Comparison of ENCODE assay signal across 9 cellular contexts in genomic region chr1:111738133-111738435, GRCh38. TPM values are rescaled to one million over a fixed set of nuclear protein-coding genes. Genes with fewer than 3 reads are reported as not detected.
A peak's percentile ranks its signal among the peaks of the same experiment; 100 is the strongest.
DNase-seq lines count a peak whose midpoint lies in the region; ATAC-seq, FAIRE-seq and TF ChIP-seq lines count a peak whose summit lies in the region.
"Had no signal": no experiment of that assay in that cellular context is flagged by ENCODE, and none has a peak within 500 bp of the region (broad histone marks: within the 10 kb centered on the region; RNA-seq: fewer than 3 reads in every experiment).

No MANE protein-coding gene starts in this region.

- intact Hi-C loops in pancreas (cut with DNase I), result no loop called here
- intact Hi-C loops in posterior cingulate gyrus (cut with DNase I), result loop anchor here (1.0 kb wide), 1 partner anchor 17 kb away; the partner anchor contains the start of gene DDX20

- ATAC-seq in pancreas (no peak), GM19452 (IDR thresholded peaks at IDR 0.05; ENCODE audit: unreplicated experiment) (no peak)

- no peak for FAIRE-seq in pancreas (lab: Jason Lieb, UNC)

- no peak for TF ChIP-seq POLR2A in NB4 (IDR thresholded peaks at IDR 0.05; ENCODE audit: extremely low read depth, insufficient read length)

- no peak for TF ChIP-seq CTCF in NB4 (IDR thresholded peaks at IDR 0.05; ENCODE audit: low read depth, low read length)
- no peak for TF ChIP-seq CTCF in endodermal cell (conservative IDR thresholded peaks at IDR 0.05)
- TF ChIP-seq CTCF in pancreas (IDR thresholded peaks at IDR 0.05), result no peak

- CTCF ChIA-PET in CD8-positive, alpha-beta memory T cell (lab: Charles Lee), result interaction anchor here (1.1 to 4.2 kb wide), 5 partner anchors 11 to 231 kb away, joined by 3 to 19 read pairs (median 13); partner anchors contain the start of gene DDX20

- WGBS in endodermal cell (ENCODE audit: insufficient coverage in 1 of 2, insufficient read length in 1 of 2), 2 experiments, result 11 to 29% methylated on average over 4 to 7 of the region's 9 CpGs
- 24 to 28% methylated on average over 9 of the region's 9 CpGs for WGBS in pancreas, 2 donors

- POLR2A ChIA-PET in CD8-positive, alpha-beta memory T cell (lab: Charles Lee), result interaction anchor here (1.5 to 2.8 kb wide), 2 partner anchors 17 to 24 kb away, joined by 3 to 15 read pairs; partner anchors contain the start of gene DDX20

- peak overlapping the region; percentile 85 to 96 (median 89) for H3K4me3 Mint-ChIP-seq in CD8-positive, alpha-beta memory T cell
- H3K4me3 Mint-ChIP-seq in endodermal cell, result peak overlapping the region; percentile 65

- no peak overlapping the region for H3K27ac ChIP-seq in CD8-positive, alpha-beta memory T cell (ENCODE audit: low read depth, low read length)
- H3K27ac ChIP-seq in endodermal cell (ENCODE audit: low read depth, low read length), result no peak overlapping the region
- H3K27ac ChIP-seq in pancreas, result peak overlapping the region in 1 of 4 donors; percentile 81

- peak overlapping the region; percentile 74 for H3K4me3 ChIP-seq in CD8-positive, alpha-beta memory T cell (ENCODE audit: low read length)
- peak overlapping the region; percentile 25 for H3K4me3 ChIP-seq in NB4 (ENCODE audit: low read depth, low read length)
- peak overlapping the region; percentile 84 for H3K4me3 ChIP-seq in endodermal cell (ENCODE audit: low read length)
- peak overlapping the region in 3 of 4 donors; percentile 42 to 80 (median 63) for H3K4me3 ChIP-seq in pancreas

- H3K4me1 Mint-ChIP-seq in CD8-positive, alpha-beta memory T cell, result peaks cover 15 to 26% (median 16%) of the 10 kb centered on the region in 3 donors
- H3K4me1 Mint-ChIP-seq in endodermal cell, result peaks cover 9% of the 10 kb centered on the region

- no peak overlapping the region for H3K9ac ChIP-seq in endodermal cell (ENCODE audit: extremely low read depth, low read length, poor library complexity, severe bottlenecking)

- H3K36me3 ChIP-seq in CD8-positive, alpha-beta memory T cell (ENCODE audit: insufficient read depth, low read length), result no peaks in the 10 kb centered on the region
- H3K36me3 ChIP-seq in endodermal cell (ENCODE audit: control insufficient read depth, insufficient read depth, low read length) (no peaks in the 10 kb centered on the region), pancreas (no peaks in the 10 kb centered on the region)

- peaks cover 0 to 5% (median 0%) of the 10 kb centered on the region in 3 donors for H3K36me3 Mint-ChIP-seq in CD8-positive, alpha-beta memory T cell
- H3K36me3 Mint-ChIP-seq in endodermal cell (ENCODE audit: low read depth), result no peaks in the 10 kb centered on the region

- H3K27me3 Mint-ChIP-seq in CD8-positive, alpha-beta memory T cell, result peaks cover 16% of the 10 kb centered on the region in 2 donors
- peaks cover 32% of the 10 kb centered on the region for H3K27me3 Mint-ChIP-seq in endodermal cell (ENCODE audit: insufficient read depth)

- peak in 1 of 5 donors; percentile 54 for DNase-seq in CD8-positive, alpha-beta memory T cell
- no peak for DNase-seq in NB4 (ENCODE audit: low read depth)
- DNase-seq in endodermal cell, result no peak
- no peak for DNase-seq in pancreas
- DNase-seq in NCI-H69 (lab: John Stamatoyannopoulos, UW), result no peak
- no peak for DNase-seq in posterior cingulate gyrus
- DNase-seq in cerebellar nuclear complex (lab: John Stamatoyannopoulos, UW), result no peak

- H3K4me1 ChIP-seq in CD8-positive, alpha-beta memory T cell (ENCODE audit: insufficient read depth, low read length), result peaks cover 22% of the 10 kb centered on the region
- H3K4me1 ChIP-seq in endodermal cell (ENCODE audit: control insufficient read depth, insufficient read depth, low read length), result peaks cover 10% of the 10 kb centered on the region
- H3K4me1 ChIP-seq in pancreas, result no peaks in the 10 kb centered on the region

- H3K9me3 Mint-ChIP-seq in CD8-positive, alpha-beta memory T cell, result no peaks in the 10 kb centered on the region
- no peaks in the 10 kb centered on the region for H3K9me3 Mint-ChIP-seq in endodermal cell
- H3K9me3 Mint-ChIP-seq: nephron had no signal

- no peaks in the 10 kb centered on the region for H3K9me3 ChIP-seq in CD8-positive, alpha-beta memory T cell (ENCODE audit: low read length)
- H3K9me3 ChIP-seq in endodermal cell (ENCODE audit: control insufficient read depth, low read length), result no peaks in the 10 kb centered on the region
- no peaks in the 10 kb centered on the region for H3K9me3 ChIP-seq in pancreas

- peak overlapping the region in 7 of 8 donors; percentile 11 to 91 (median 56) for H3K27ac Mint-ChIP-seq in CD8-positive, alpha-beta memory T cell
- H3K27ac Mint-ChIP-seq in endodermal cell, result no peak overlapping the region

- peaks cover 30% of the 10 kb centered on the region for H3K27me3 ChIP-seq in CD8-positive, alpha-beta memory T cell (ENCODE audit: insufficient read depth, low read length, poor library complexity, severe bottlenecking)
- peaks cover 41% of the 10 kb centered on the region for H3K27me3 ChIP-seq in endodermal cell (ENCODE audit: control insufficient read depth, insufficient read depth, low read length, poor library complexity, severe bottlenecking)
- no peaks in the 10 kb centered on the region for H3K27me3 ChIP-seq in pancreas

RNA-seq across cellular contexts. Expression of gene INKA2, which starts 1.1 kb away (rescaled TPM):
- total RNA-seq in CD8-positive, alpha-beta memory T cell, result 1 to 10 TPM; 1.8 to 3.8 TPM
- polyA plus RNA-seq in CD8-positive, alpha-beta memory T cell, result not detected
- total RNA-seq in endodermal cell, result 1 to 10 TPM; 1.4 to 1.9 TPM
- polyA plus RNA-seq in endodermal cell (2013, experiment 1 of 2), result 3.3 TPM
- 3.4 TPM for polyA plus RNA-seq in endodermal cell (2013, experiment 2 of 2)
- total RNA-seq in pancreas, result 1 to 10 TPM in 3 of 6 donors, under 1 TPM in 3; 0.28 to 2.1 (median 1.1) TPM
- 1 to 10 TPM in 1 of 2 donors, under 1 TPM in 1; 0.72 to 1.3 TPM for polyA plus RNA-seq in pancreas

RNA-seq across cellular contexts. Expression of gene DDX20, which starts 17.6 kb away (rescaled TPM):
- total RNA-seq in CD8-positive, alpha-beta memory T cell, result 10 to 100 TPM; 21.8 to 22.7 TPM
- polyA plus RNA-seq in CD8-positive, alpha-beta memory T cell, result 9.8 TPM
- 10 to 100 TPM; 19.4 to 19.8 TPM for total RNA-seq in endodermal cell
- 18.2 TPM for polyA plus RNA-seq in endodermal cell (2013, experiment 1 of 2)
- 16.6 TPM for polyA plus RNA-seq in endodermal cell (2013, experiment 2 of 2)
- total RNA-seq in pancreas, result 1 to 10 TPM; 2.4 to 5.4 (median 4.3) TPM
- 1 to 10 TPM; 2.8 to 6.8 TPM for polyA plus RNA-seq in pancreas

Comparison
In these comparisons a context has a peak if more than half of its experiments do, and no peak if none do; other contexts are left out.
1. H3K4me3 ChIP-seq: peak in every context shown above with its lines; median percentile 84 in endodermal cell; 74 in CD8-positive, alpha-beta memory T cell; 63 in pancreas; 25 in NB4.